8 cellular contexts compared by ENCODE assay signal in genomic region chr12:2876431-2877046, GRCh38. TPM values are rescaled to one million over a fixed set of nuclear protein-coding genes. Genes with fewer than 3 reads are reported as not detected.
DNase-seq lines count a peak whose midpoint lies in the region; ATAC-seq and TF ChIP-seq lines count a peak whose summit lies in the region.

No MANE protein-coding gene starts in this region.

- peak; percentile 26 for DNase-seq in activated T-cell treated with anti-CD3 and anti-CD28 coated beads for 48 hours (ENCODE audit: low read depth)
- no peak for DNase-seq in activated T-cell treated with anti-CD3 and anti-CD28 coated beads, Interleukin-2, amount 50 U/mL, for 1 hour
- peak; percentile 52 for DNase-seq in GM23338 (ENCODE audit: low spot score)
- DNase-seq in LoVo (ENCODE audit: low spot score), result peak; percentile 30
- DNase-seq in hepatocyte (ENCODE audit: low spot score), result no peak
- DNase-seq in HK-2 (ENCODE audit: unreplicated experiment), result no peak

- 3% methylated on average over 38 of the region's 38 CpGs for WGBS in hepatocyte (ENCODE audit: low lambda C conversion rate, missing lambda C conversion rate)

- TF ChIP-seq CTCF in GM23338 (conservative IDR thresholded peaks at IDR 0.05; ENCODE audit: low read depth in 2 of 2), result no peak
- TF ChIP-seq CTCF in hepatocyte (IDR thresholded peaks at IDR 0.05; ENCODE audit: poor library complexity), result no peak

- H3K27ac Mint-ChIP-seq in GM23338, result peak overlapping the region; percentile 51
- no peak overlapping the region for H3K27ac Mint-ChIP-seq in activated naive CD4-positive, alpha-beta T cell treated with anti-CD3 and anti-CD28 coated beads, Interleukin-2, amount 50 U/mL, for 24 hours

- H3K27ac ChIP-seq in GM23338 (ENCODE audit: low read depth) (peak overlapping the region; percentile 87), hepatocyte (peak overlapping the region; percentile 41), skin epidermis (peak overlapping the region; percentile 68 to 98 (median 95))

- no peaks in the 10 kb centered on the region for H3K27me3 ChIP-seq in GM23338 (ENCODE audit: insufficient read depth)
- H3K27me3 ChIP-seq in hepatocyte, result no peaks in the 10 kb centered on the region

- H3K27me3 Mint-ChIP-seq in GM23338 (ENCODE audit: insufficient read depth, low read depth, poor library complexity), result peaks cover 8% of the 10 kb centered on the region
- no peaks in the 10 kb centered on the region for H3K27me3 Mint-ChIP-seq in activated naive CD4-positive, alpha-beta T cell treated with anti-CD3 and anti-CD28 coated beads, Interleukin-2, amount 50 U/mL, for 24 hours

- H2AFZ ChIP-seq in GM23338, result peak overlapping the region; percentile 88; the same call in 1 of the 2 replicates
- peak overlapping the region; percentile 65 for H2AFZ ChIP-seq in hepatocyte

- peaks cover 25% of the 10 kb centered on the region for H3K4me1 Mint-ChIP-seq in GM23338
- peaks cover 40% of the 10 kb centered on the region for H3K4me1 Mint-ChIP-seq in activated naive CD4-positive, alpha-beta T cell treated with anti-CD3 and anti-CD28 coated beads, Interleukin-2, amount 50 U/mL, for 24 hours

- no peaks in the 10 kb centered on the region for H3K9me3 Mint-ChIP-seq in GM23338
- no peaks in the 10 kb centered on the region for H3K9me3 Mint-ChIP-seq in activated naive CD4-positive, alpha-beta T cell treated with anti-CD3 and anti-CD28 coated beads, Interleukin-2, amount 50 U/mL, for 24 hours

- peaks cover 50% of the 10 kb centered on the region for H3K36me3 Mint-ChIP-seq in GM23338 (ENCODE audit: low read depth)
- peaks cover 3% of the 10 kb centered on the region for H3K36me3 Mint-ChIP-seq in activated naive CD4-positive, alpha-beta T cell treated with anti-CD3 and anti-CD28 coated beads, Interleukin-2, amount 50 U/mL, for 24 hours

- H3K9me3 ChIP-seq in hepatocyte (ENCODE audit: low read depth), result no peaks in the 10 kb centered on the region

- H3K4me3 ChIP-seq in GM23338 (peak overlapping the region; percentile 100), hepatocyte (peak overlapping the region; percentile 39), skin epidermis (peak overlapping the region; percentile 53 to 99 (median 87))

- H4K20me1 ChIP-seq in GM23338 (replicated peaks; ENCODE audit: insufficient read depth) (peaks cover 29% of the 10 kb centered on the region), hepatocyte (ENCODE audit: insufficient read depth, poor library complexity, severe bottlenecking) (no peaks in the 10 kb centered on the region)

- ATAC-seq in GM23338, result peak; percentile 79

- H3K4me2 ChIP-seq in GM23338 (peak overlapping the region; percentile 97), hepatocyte (peak overlapping the region; percentile 98)

- H3K4me3 Mint-ChIP-seq in GM23338, result peak overlapping the region; percentile 81
- peak overlapping the region; percentile 82 for H3K4me3 Mint-ChIP-seq in activated naive CD4-positive, alpha-beta T cell treated with anti-CD3 and anti-CD28 coated beads, Interleukin-2, amount 50 U/mL, for 24 hours

- H3K79me2 ChIP-seq in GM23338 (replicated peaks; ENCODE audit: insufficient read depth) (peaks cover 87% of the 10 kb centered on the region), hepatocyte (peaks cover 57% of the 10 kb centered on the region)

- H3K36me3 ChIP-seq in GM23338 (ENCODE audit: insufficient read depth) (peaks cover 27% of the 10 kb centered on the region), hepatocyte (replicated peaks; ENCODE audit: insufficient read depth, low read depth) (no peaks in the 10 kb centered on the region)

- H3K9me2 ChIP-seq in GM23338 (ENCODE audit: insufficient read depth), result no peaks in the 10 kb centered on the region
- H3K9me2 ChIP-seq in hepatocyte (replicated peaks; ENCODE audit: insufficient read depth), result no peaks in the 10 kb centered on the region

- H3K4me1 ChIP-seq in GM23338 (ENCODE audit: insufficient read depth) (peaks cover 25% of the 10 kb centered on the region), hepatocyte (ENCODE audit: insufficient read depth) (peaks cover 17% of the 10 kb centered on the region)

- H3F3A ChIP-seq in GM23338 (replicated peaks; ENCODE audit: low read depth), result peaks cover 42% of the 10 kb centered on the region

TF ChIP-seq in GM23338, 12 proteins besides CTCF, POLR2A, EP300 and RAD21:
- TF ChIP-seq POLR2AphosphoS5 (IDR thresholded peaks at IDR 0.05; ENCODE audit: low read depth) (0 out of 2 replicates have a peak, but pooled peaks have one; percentile 2), STAT1 (IDR thresholded peaks at IDR 0.05; ENCODE audit: unreplicated experiment) (no peak)
TF ChIP-seq in GM23338: peak in this region for 1.

RNA-seq across cellular contexts. Expression of gene FOXM1, which starts 0.4 kb away (rescaled TPM):
- 73.4 and 98.1 TPM in 2 replicates for total RNA-seq in GM23338 (2014; rRNA removed; shearing (Covaris generic))
- 24.1 and 31.0 TPM in 2 replicates for polyA plus RNA-seq in GM23338 (2016; fragmentation: Nextera tagmentation; extraction: Ambion mirVana)
- total RNA-seq in hepatocyte, result 4.3 and 6.8 TPM in 2 replicates
- 9.4 and 11.0 TPM in 2 replicates for polyA plus RNA-seq in hepatocyte

RNA-seq across cellular contexts. Expression of gene RHNO1, which starts 0.5 kb away (rescaled TPM):
- total RNA-seq in GM23338 (2014; rRNA removed; shearing (Covaris generic)), result 56.4 and 80.4 TPM in 2 replicates
- polyA plus RNA-seq in GM23338 (2016; fragmentation: Nextera tagmentation; extraction: Ambion mirVana), result 63.8 and 71.1 TPM in 2 replicates
- 29.1 and 30.5 TPM in 2 replicates for total RNA-seq in hepatocyte
- 29.8 and 35.5 TPM in 2 replicates for polyA plus RNA-seq in hepatocyte

RNA-seq across cellular contexts. Expression of gene TULP3, which starts 14.2 kb away (rescaled TPM):
- 17.5 and 18.8 TPM in 2 replicates for total RNA-seq in GM23338 (2014; rRNA removed; shearing (Covaris generic))
- polyA plus RNA-seq in GM23338 (2016; fragmentation: Nextera tagmentation; extraction: Ambion mirVana), result 11.6 and 15.1 TPM in 2 replicates
- 19.0 TPM in 2 replicates for total RNA-seq in hepatocyte
- polyA plus RNA-seq in hepatocyte, result 21.9 and 22.9 TPM in 2 replicates

RNA-seq across cellular contexts. Expression of gene TEX52, which starts 19.7 kb away (rescaled TPM):
- not detected in 2 replicates for total RNA-seq in GM23338 (2014; rRNA removed; shearing (Covaris generic))
- polyA plus RNA-seq in GM23338 (2016; fragmentation: Nextera tagmentation; extraction: Ambion mirVana) (not detected in 2 replicates), hepatocyte (not detected in 2 replicates)
- total RNA-seq in hepatocyte, result not detected in 2 replicates

RNA-seq across cellular contexts. Expression of gene NRIP2, which starts 41.7 kb away (rescaled TPM):
- not detected in 2 replicates for total RNA-seq in GM23338 (2014; rRNA removed; shearing (Covaris generic))
- polyA plus RNA-seq in GM23338 (2016; fragmentation: Nextera tagmentation; extraction: Ambion mirVana) (0.40 and 0.66 TPM in 2 replicates), hepatocyte (0.30 and 0.95 TPM in 2 replicates)
- not detected in 2 replicates for total RNA-seq in hepatocyte

Comparison
In these comparisons a context has a peak if more than half of its experiments do, and no peak if none do; other contexts are left out.
1. DNase-seq: peak in activated T-cell treated with anti-CD3 and anti-CD28 coated beads for 48 hours (single experiment), GM23338 (single experiment) and LoVo (single experiment); none in activated T-cell treated with anti-CD3 and anti-CD28 coated beads, Interleukin-2, amount 50 U/mL, for 1 hour (single experiment), hepatocyte (single experiment) and HK-2 (single experiment).
2. H3K27ac ChIP-seq: peak in every context shown above with its lines; median percentile 95 in skin epidermis; 87 in GM23338; 41 in hepatocyte.
3. H3K4me3 ChIP-seq: peak in every context shown above with its lines; median percentile 100 in GM23338; 87 in skin epidermis; 39 in hepatocyte.